In the genomic region with DNA sequence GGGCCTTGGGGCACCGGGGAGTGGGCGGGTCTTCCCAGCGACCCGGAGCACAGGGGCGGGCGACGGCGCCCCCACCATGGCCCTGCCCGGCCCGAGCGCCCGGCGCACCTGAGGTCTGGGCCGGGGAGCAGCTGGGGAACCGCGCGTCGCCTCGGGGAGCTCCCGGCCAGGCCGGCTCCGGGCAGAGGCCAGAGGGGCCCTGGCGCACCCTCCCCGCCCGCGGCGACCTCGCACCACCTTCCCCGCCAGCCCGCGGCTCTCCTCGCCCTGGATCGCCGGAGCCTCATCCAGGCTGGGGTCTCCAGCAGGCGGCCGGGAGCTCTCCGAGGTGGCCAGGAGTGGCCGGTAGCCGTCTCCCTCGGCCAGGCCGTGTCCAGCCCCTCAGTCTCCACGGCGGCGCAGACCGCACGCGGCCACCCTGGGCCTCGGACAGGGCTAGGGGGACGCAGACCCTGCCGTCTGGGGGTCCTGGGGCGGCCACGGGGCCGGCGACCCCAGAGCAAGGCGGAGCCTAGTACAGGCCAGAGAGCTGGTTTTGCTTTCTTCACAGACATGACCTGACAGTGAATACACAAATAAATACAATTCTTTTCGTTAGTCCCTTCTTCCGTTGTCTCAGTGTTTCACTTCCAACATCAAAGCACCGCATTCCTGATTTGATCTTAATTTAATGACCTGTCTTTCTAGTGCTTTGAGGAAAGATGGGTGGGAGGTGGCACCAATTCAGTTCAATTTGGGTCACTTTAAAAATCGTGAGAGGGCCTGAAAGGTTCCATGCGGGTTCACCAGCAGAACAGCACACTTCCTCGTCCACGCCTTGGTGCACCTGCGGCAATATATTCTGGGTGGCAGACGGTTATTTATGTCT, we compare ENCODE assay signal across 2 cellular contexts.
A peak's percentile ranks its signal among the peaks of the same experiment; 100 is the strongest.
TF ChIP-seq lines count a peak whose summit lies in the region.

No MANE protein-coding gene starts in this region.

TF ChIP-seq in HepG2, 621 proteins besides CTCF, POLR2A, EP300 and RAD21 (continues in another document):
- TF ChIP-seq, protein P1, sequence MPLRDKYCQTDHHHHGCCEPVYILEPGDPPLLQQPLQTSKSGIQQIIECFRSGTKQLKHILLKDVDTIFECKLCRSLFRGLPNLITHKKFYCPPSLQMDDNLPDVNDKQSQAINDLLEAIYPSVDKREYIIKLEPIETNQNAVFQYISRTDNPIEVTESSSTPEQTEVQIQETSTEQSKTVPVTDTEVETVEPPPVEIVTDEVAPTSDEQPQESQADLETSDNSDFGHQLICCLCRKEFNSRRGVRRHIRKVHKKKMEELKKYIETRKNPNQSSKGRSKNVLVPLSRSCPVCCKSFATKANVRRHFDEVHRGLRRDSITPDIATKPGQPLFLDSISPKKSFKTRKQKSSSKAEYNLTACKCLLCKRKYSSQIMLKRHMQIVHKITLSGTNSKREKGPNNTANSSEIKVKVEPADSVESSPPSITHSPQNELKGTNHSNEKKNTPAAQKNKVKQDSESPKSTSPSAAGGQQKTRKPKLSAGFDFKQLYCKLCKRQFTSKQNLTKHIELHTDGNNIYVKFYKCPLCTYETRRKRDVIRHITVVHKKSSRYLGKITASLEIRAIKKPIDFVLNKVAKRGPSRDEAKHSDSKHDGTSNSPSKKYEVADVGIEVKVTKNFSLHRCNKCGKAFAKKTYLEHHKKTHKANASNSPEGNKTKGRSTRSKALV (CRISPR knock-in tag; IDR thresholded peaks at IDR 0.05) = peak; percentile 23; the same call in 1 of the 2 replicates
- TF ChIP-seq ZNF343 (CRISPR knock-in tag; IDR thresholded peaks at IDR 0.05) (no peak), EZH2 (conservative IDR thresholded peaks at IDR 0.05; ENCODE audit: low read depth, low read length) (0 out of 2 replicates have a peak, but pooled peaks have one; percentile 44), MAFK (conservative IDR thresholded peaks at IDR 0.05 in 1 of 2, IDR thresholded peaks at IDR 0.05 in 1 of 2; ENCODE audit: low read length in 2 of 2) (no peak), ZNF704 (CRISPR knock-in tag; IDR thresholded peaks at IDR 0.05; ENCODE audit: borderline replicate concordance) (no peak), ZNF687 (CRISPR knock-in tag; IDR thresholded peaks at IDR 0.05) (peak; percentile 14; the same call in 1 of the 2 replicates), ZNF83 (CRISPR knock-in tag; IDR thresholded peaks at IDR 0.05; ENCODE audit: borderline replicate concordance) (no peak), KMT2B (CRISPR knock-in tag; IDR thresholded peaks at IDR 0.05) (no peak), NCOA2 (CRISPR knock-in tag; IDR thresholded peaks at IDR 0.05) (no peak), ZNF224 (CRISPR knock-in tag; IDR thresholded peaks at IDR 0.05) (no peak)
- TF ChIP-seq, protein P2, sequence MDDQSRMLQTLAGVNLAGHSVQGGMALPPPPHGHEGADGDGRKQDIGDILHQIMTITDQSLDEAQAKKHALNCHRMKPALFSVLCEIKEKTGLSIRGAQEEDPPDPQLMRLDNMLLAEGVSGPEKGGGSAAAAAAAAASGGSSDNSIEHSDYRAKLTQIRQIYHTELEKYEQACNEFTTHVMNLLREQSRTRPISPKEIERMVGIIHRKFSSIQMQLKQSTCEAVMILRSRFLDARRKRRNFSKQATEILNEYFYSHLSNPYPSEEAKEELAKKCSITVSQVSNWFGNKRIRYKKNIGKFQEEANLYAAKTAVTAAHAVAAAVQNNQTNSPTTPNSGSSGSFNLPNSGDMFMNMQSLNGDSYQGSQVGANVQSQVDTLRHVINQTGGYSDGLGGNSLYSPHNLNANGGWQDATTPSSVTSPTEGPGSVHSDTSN (CRISPR knock-in tag; IDR thresholded peaks at IDR 0.05; ENCODE audit: borderline replicate concordance) = no peak

TF ChIP-seq in WTC11, 78 proteins besides CTCF, POLR2A, EP300 and RAD21 (continued from another document):
- TF ChIP-seq ARID4B (CRISPR knock-in tag; IDR thresholded peaks at IDR 0.05; ENCODE audit: borderline replicate concordance) = peak; percentile 44; the same call in 1 of the 2 replicates
- 0 out of 2 replicates have a peak, but pooled peaks have one; percentile 68 for TF ChIP-seq JUN (CRISPR knock-in tag; IDR thresholded peaks at IDR 0.05)
